ENCODE assay signal across 9 cellular contexts in the genomic region with DNA sequence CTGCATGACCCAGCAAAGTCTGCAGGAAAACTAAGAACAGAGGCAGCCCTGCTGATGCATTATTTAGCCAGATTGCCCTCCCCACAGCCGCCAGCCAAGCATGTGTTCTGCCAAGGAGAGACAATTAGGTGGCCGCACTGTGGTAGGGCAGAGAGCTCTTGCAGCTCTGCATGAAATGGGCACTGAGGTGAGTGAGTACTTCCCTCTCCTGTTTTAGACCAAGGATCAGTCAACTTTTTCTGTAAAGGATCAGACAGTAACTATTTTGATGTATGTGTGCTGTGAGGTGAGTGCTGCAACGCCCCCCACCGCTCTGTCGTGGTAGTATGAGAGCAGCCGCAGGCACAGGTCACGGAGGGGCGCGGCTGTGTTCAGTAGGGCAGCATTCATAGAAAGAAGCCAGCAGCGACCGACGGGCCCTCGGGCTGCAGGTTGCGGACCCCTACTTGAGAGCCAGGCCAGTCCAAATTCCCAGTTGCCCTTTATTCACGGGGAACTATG. TPM values are rescaled to one million over a fixed set of nuclear protein-coding genes. Genes with fewer than 3 reads are reported as not detected.
DNase-seq lines count a peak whose midpoint lies in the region; ATAC-seq and TF ChIP-seq lines count a peak whose summit lies in the region.
"Had no signal": no experiment of that assay in that cellular context is flagged by ENCODE, and none has a peak within 500 bp of the region (broad histone marks: within the 10 kb centered on the region; RNA-seq: fewer than 3 reads in every experiment).

No MANE protein-coding gene starts in this region.

- no peak overlapping the region for H3K27ac Mint-ChIP-seq in activated naive CD4-positive, alpha-beta T cell treated with anti-CD3 and anti-CD28 coated beads for 36 hours
- H3K27ac Mint-ChIP-seq: CD4-positive, CD25-positive, alpha-beta regulatory T cell had no signal

- H3K27me3 ChIP-seq in esophagus squamous epithelium: no peaks in the 10 kb centered on the region
- no peaks in the 10 kb centered on the region for H3K27me3 ChIP-seq in muscle layer of colon (ENCODE audit: control insufficient read depth in 1 of 2, insufficient read depth in 2 of 2, low read length in 2 of 2)
- no peaks in the 10 kb centered on the region for H3K27me3 ChIP-seq in HAP-1 (ENCODE audit: low read depth)

- no peaks in the 10 kb centered on the region for H3K36me3 ChIP-seq in esophagus squamous epithelium
- no peaks in the 10 kb centered on the region for H3K36me3 ChIP-seq in muscle layer of colon (ENCODE audit: insufficient read depth, low read length)
- H3K36me3 ChIP-seq in HAP-1 (replicated peaks): no peaks in the 10 kb centered on the region

- WGBS in esophagus squamous epithelium, 2 donors: 26 to 27% methylated on average over 5 to 13 of the region's 15 CpGs

- H3K4me3 Mint-ChIP-seq in activated naive CD4-positive, alpha-beta T cell treated with anti-CD3 and anti-CD28 coated beads for 36 hours: no peak overlapping the region
- H3K4me3 Mint-ChIP-seq: CD4-positive, CD25-positive, alpha-beta regulatory T cell had no signal

- no peak for TF ChIP-seq POLR2A in esophagus squamous epithelium (IDR thresholded peaks at IDR 0.05)

- H3K9me3 ChIP-seq in esophagus squamous epithelium: no peaks in the 10 kb centered on the region
- H3K9me3 ChIP-seq in muscle layer of colon (ENCODE audit: low read length): no peaks in the 10 kb centered on the region
- H3K9me3 ChIP-seq in HAP-1: no peaks in the 10 kb centered on the region

- H3K27ac ChIP-seq in esophagus squamous epithelium: peak overlapping the region; percentile 80 to 94 (median 92)
- peak overlapping the region; percentile 81 for H3K27ac ChIP-seq in muscle layer of colon (ENCODE audit: low read depth, low read length)

- H3K9me3 Mint-ChIP-seq in activated naive CD4-positive, alpha-beta T cell treated with anti-CD3 and anti-CD28 coated beads for 36 hours: no peaks in the 10 kb centered on the region
- H3K9me3 Mint-ChIP-seq: CD4-positive, CD25-positive, alpha-beta regulatory T cell had no signal

- H3K27me3 Mint-ChIP-seq in activated naive CD4-positive, alpha-beta T cell treated with anti-CD3 and anti-CD28 coated beads for 36 hours (ENCODE audit: low read depth): no peaks in the 10 kb centered on the region

- H3K4me3 ChIP-seq in esophagus squamous epithelium (peak overlapping the region in 3 of 4 donors; percentile 9 to 37 (median 14)), muscle layer of colon (ENCODE audit: low read depth in 1 of 2, low read length in 2 of 2) (peak overlapping the region in 1 of 2 donors; percentile 42), HAP-1 (no peak overlapping the region)

- H3K36me3 Mint-ChIP-seq in activated naive CD4-positive, alpha-beta T cell treated with anti-CD3 and anti-CD28 coated beads for 36 hours (ENCODE audit: low read depth): no peaks in the 10 kb centered on the region
- H3K36me3 Mint-ChIP-seq: CD4-positive, CD25-positive, alpha-beta regulatory T cell had no signal

- intact Hi-C loops in esophagus squamous epithelium (cut with DNase I): loop anchor here (10.0 kb wide), 1 partner anchor 71 kb away; the partner anchor contains the start of gene PXDC1
- intact Hi-C loops in activated naive CD4-positive, alpha-beta T cell treated with anti-CD3 and anti-CD28 coated beads for 36 hours (cut with micrococcal nuclease): no loop called here

- H3K4me1 Mint-ChIP-seq in activated naive CD4-positive, alpha-beta T cell treated with anti-CD3 and anti-CD28 coated beads for 36 hours (ENCODE audit: low read depth): no peaks in the 10 kb centered on the region

- H3K9ac ChIP-seq in muscle layer of colon (ENCODE audit: low read length): peak overlapping the region; percentile 53

- in situ Hi-C loops in HAP-1 (cut with MboI; ENCODE audit: low sequenced_read_pairs): no loop called here

- peak in 5 of 6 experiments; percentile 28 to 58 (median 52) for TF ChIP-seq CTCF in esophagus squamous epithelium (IDR thresholded peaks at IDR 0.05)

- CTCF ChIA-PET in activated naive CD4-positive, alpha-beta T cell treated with anti-CD3 and anti-CD28 coated beads for 36 hours (lab: Charles Lee): no interaction called here

- peak; percentile 0 to 52 for DNase-seq in NCI-H524 (lab: John Stamatoyannopoulos, UW)
- no peak for DNase-seq in NCI-H524 treated with DMSO at 0.1 percent for 48 hours (lab: John Stamatoyannopoulos, UW)
- DNase-seq in esophagus squamous epithelium (lab: John Stamatoyannopoulos, UW): no peak
- DNase-seq in activated naive CD4-positive, alpha-beta T cell treated with anti-CD3 and anti-CD28 coated beads for 36 hours: no peak
- DNase-seq in NCI-H2107 (lab: John Stamatoyannopoulos, UW): no peak
- no peak for DNase-seq in HAP-1 (ENCODE audit: low spot score in 2 of 2)
- DNase-seq: CD4-positive, CD25-positive, alpha-beta regulatory T cell had no signal

- H3K4me1 ChIP-seq in esophagus squamous epithelium (peaks cover 24 to 62% (median 31%) of the 10 kb centered on the region in 3 donors), muscle layer of colon (ENCODE audit: insufficient read depth, low read length) (peaks cover 24% of the 10 kb centered on the region), HAP-1 (no peaks in the 10 kb centered on the region)

- no peak for ATAC-seq in GM21717 (IDR thresholded peaks at IDR 0.05; ENCODE audit: unreplicated experiment)

RNA-seq across cellular contexts. Expression of gene FAM50B, which starts 23.8 kb away (rescaled TPM):
- total RNA-seq in esophagus squamous epithelium: 10 to 100 TPM in 3 of 4 donors, 1 to 10 TPM in 1; 4.6 to 12.9 (median 11.8) TPM
- 1 to 10 TPM; 4.4 to 5.1 TPM for total RNA-seq in activated naive CD4-positive, alpha-beta T cell treated with anti-CD3 and anti-CD28 coated beads for 36 hours

Comparison
In these comparisons a context has a peak if more than half of its experiments do, and no peak if none do; other contexts are left out.
1. DNase-seq: peak in NCI-H524 (2 of 2); none in NCI-H524 treated with DMSO at 0.1 percent for 48 hours (single experiment), esophagus squamous epithelium (single experiment), activated naive CD4-positive, alpha-beta T cell treated with anti-CD3 and anti-CD28 coated beads for 36 hours (single experiment), NCI-H2107 (single experiment) and HAP-1 (0 of 2).